ENCODE assay signal across 1 cellular context in the genomic region with DNA sequence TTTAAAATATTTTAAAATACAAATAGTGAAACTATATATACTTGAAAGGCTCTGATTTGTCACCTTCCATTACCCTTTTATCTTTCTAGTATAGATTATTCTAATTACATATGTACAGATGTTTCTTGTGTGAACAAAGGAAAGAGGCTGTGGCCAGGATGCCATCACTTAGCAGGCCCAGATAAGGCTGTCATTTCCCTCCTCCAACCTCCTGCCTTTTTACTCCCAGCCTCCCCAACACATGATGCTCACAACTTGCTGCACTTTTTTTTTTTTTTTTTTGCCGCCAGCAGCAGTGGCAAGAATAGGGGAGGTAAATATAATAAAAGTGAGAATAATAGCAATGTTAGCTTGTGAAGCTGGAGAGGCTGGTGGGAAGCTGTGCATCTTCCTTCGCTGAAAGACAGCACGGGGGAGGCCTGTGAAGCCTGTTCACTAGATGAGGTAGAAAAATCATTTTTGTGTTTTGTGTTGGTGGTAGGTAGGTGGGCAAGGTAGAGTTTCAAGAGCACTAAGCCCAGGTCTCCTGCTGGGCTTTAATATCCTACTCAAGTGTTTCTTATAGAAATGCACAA.
TF ChIP-seq lines count a peak whose summit lies in the region.

No MANE protein-coding gene starts in this region.

TF ChIP-seq in SK-N-SH treated with all-trans-retinoic acid at 6 μM for 48 hours, 23 proteins besides CTCF, POLR2A, EP300 and RAD21 (continued from another document):
- TF ChIP-seq, protein P1, sequence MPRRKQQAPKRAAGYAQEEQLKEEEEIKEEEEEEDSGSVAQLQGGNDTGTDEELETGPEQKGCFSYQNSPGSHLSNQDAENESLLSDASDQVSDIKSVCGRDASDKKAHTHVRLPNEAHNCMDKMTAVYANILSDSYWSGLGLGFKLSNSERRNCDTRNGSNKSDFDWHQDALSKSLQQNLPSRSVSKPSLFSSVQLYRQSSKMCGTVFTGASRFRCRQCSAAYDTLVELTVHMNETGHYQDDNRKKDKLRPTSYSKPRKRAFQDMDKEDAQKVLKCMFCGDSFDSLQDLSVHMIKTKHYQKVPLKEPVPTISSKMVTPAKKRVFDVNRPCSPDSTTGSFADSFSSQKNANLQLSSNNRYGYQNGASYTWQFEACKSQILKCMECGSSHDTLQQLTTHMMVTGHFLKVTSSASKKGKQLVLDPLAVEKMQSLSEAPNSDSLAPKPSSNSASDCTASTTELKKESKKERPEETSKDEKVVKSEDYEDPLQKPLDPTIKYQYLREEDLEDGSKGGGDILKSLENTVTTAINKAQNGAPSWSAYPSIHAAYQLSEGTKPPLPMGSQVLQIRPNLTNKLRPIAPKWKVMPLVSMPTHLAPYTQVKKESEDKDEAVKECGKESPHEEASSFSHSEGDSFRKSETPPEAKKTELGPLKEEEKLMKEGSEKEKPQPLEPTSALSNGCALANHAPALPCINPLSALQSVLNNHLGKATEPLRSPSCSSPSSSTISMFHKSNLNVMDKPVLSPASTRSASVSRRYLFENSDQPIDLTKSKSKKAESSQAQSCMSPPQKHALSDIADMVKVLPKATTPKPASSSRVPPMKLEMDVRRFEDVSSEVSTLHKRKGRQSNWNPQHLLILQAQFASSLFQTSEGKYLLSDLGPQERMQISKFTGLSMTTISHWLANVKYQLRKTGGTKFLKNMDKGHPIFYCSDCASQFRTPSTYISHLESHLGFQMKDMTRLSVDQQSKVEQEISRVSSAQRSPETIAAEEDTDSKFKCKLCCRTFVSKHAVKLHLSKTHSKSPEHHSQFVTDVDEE (CRISPR knock-in tag; IDR thresholded peaks at IDR 0.05), result no peak
- TF ChIP-seq CSDC2 (CRISPR knock-in tag; IDR thresholded peaks at IDR 0.05) (no peak), ZNF8 (CRISPR knock-in tag; IDR thresholded peaks at IDR 0.05) (no peak), GLIS3 (CRISPR knock-in tag; IDR thresholded peaks at IDR 0.05) (no peak), ZFP30 (CRISPR knock-in tag; IDR thresholded peaks at IDR 0.05) (no peak), ISL1 (CRISPR knock-in tag; IDR thresholded peaks at IDR 0.05) (no peak), OSR1 (CRISPR knock-in tag; IDR thresholded peaks at IDR 0.05) (no peak), ARNTL (CRISPR knock-in tag; IDR thresholded peaks at IDR 0.05; ENCODE audit: borderline replicate concordance, low read depth) (no peak)
- TF ChIP-seq, protein P2, sequence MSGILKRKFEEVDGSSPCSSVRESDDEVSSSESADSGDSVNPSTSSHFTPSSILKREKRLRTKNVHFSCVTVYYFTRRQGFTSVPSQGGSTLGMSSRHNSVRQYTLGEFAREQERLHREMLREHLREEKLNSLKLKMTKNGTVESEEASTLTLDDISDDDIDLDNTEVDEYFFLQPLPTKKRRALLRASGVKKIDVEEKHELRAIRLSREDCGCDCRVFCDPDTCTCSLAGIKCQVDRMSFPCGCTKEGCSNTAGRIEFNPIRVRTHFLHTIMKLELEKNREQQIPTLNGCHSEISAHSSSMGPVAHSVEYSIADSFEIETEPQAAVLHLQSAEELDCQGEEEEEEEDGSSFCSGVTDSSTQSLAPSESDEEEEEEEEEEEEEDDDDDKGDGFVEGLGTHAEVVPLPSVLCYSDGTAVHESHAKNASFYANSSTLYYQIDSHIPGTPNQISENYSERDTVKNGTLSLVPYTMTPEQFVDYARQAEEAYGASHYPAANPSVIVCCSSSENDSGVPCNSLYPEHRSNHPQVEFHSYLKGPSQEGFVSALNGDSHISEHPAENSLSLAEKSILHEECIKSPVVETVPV (CRISPR knock-in tag; IDR thresholded peaks at IDR 0.05), result no peak
